27 cellular contexts compared by ENCODE assay signal in the genomic region with DNA sequence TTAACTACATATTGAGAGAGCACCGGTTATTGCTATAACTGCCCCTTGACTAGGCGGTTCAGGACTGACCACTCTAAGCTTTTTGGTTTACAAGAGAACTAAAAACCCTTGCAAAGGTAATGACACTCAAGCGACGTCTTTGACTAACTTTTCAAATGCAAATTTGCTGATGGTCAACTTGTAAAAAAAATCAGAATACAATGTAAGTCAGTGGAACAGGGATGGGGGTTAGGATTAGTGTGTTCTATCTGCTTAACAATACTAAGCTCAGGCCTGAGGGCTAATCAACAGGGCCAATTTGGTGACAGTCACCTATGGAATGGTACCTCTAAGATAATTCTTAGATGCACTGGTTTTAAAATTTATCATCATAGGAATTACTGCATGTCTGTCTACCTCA.
"Had no signal": no experiment of that assay in that cellular context is flagged by ENCODE, and none has a peak within 500 bp of the region (broad histone marks: within the 10 kb centered on the region; RNA-seq: fewer than 3 reads in every experiment).

No MANE protein-coding gene starts in this region.

- H3K4me3 ChIP-seq: SJCRH30 had no signal

- ATAC-seq: activated CD8-positive, alpha-beta T cell treated with anti-CD3 and anti-CD28 coated beads, Interleukin-2, amount 10 ng/mL, durations not matched to agents 7 days and 5 days; Panc1 had no signal

- H3K27ac Mint-ChIP-seq: activated CD8-positive, alpha-beta T cell treated with anti-CD3 and anti-CD28 coated beads, Interleukin-2, amount 10 ng/mL, durations not matched to agents 7 days and 5 days; activated naive CD8-positive, alpha-beta T cell had no signal

- H3K27me3 Mint-ChIP-seq: activated naive CD8-positive, alpha-beta T cell; brain had no signal

- H3K27me3 ChIP-seq: SJCRH30 had no signal

- H3K9ac ChIP-seq: SK-N-SH had no signal

- DNase-seq: activated CD4-positive, alpha-beta T cell treated with anti-CD3 and anti-CD28 coated beads for 48 hours; activated CD4-positive, alpha-beta T cell treated with anti-CD3 and anti-CD28 coated beads, Interleukin-2, amount 50 U/mL, for 4 hours; activated CD4-positive, CD25-positive, alpha-beta regulatory T cell treated with anti-CD3 and anti-CD28 coated beads, Interleukin-2, amount 50 U/mL, for 72 hours; activated CD8-positive, alpha-beta memory T cell treated with anti-CD3 and anti-CD28 coated beads, Interleukin-2, amount 50 U/mL, for 48 hours; activated CD8-positive, alpha-beta T cell treated with anti-CD3 and anti-CD28 coated beads, Interleukin-2, amount 10 ng/mL, durations not matched to agents 7 days and 5 days; activated effector memory CD4-positive, alpha-beta T cell treated with Interleukin-2 at 50 U/mL for 16 hours; activated naive CD4-positive, alpha-beta T cell; activated T-cell treated with anti-CD3 and anti-CD28 coated beads, Interleukin-2, amount 50 U/mL, for 1 hour; amygdala; MM.1S; NCI-H1105; NCI-H1436; NCI-H1694 treated with DMSO at 0.1 percent for 48 hours; NCI-H2029 treated with DMSO at 0.1 percent for 48 hours; NCI-H345; NCI-H510A; NCI-H526 treated with DMSO at 0.1 percent for 48 hours; NCI-H82; OCI-M1; Right ventricle myocardium superior; SJCRH30; SK-N-SH; T-helper 1 cell had no signal

- H3K27ac ChIP-seq: RWPE1, SJCRH30 had no signal

- H3K4me1 Mint-ChIP-seq: brain had no signal

- H3K9me3 ChIP-seq: SJCRH30, SK-N-SH had no signal

- H3K4me1 ChIP-seq: SJCRH30 had no signal

- H3K4me3 Mint-ChIP-seq: activated CD8-positive, alpha-beta T cell treated with anti-CD3 and anti-CD28 coated beads, Interleukin-2, amount 10 ng/mL, durations not matched to agents 7 days and 5 days; activated naive CD8-positive, alpha-beta T cell; brain had no signal

- H3K9me3 Mint-ChIP-seq: brain had no signal
